1 cellular context compared by ENCODE assay signal in genomic region chr11:61027141-61027840, GRCh38.
TF ChIP-seq lines count a peak whose summit lies in the region.

No MANE protein-coding gene starts in this region.

TF ChIP-seq in H1, 55 proteins besides CTCF, POLR2A, EP300 and RAD21 (continued from another document):
- TF ChIP-seq GABPA (IDR thresholded peaks at IDR 0.05; ENCODE audit: borderline replicate concordance, insufficient read depth, low read length) (no peak), SIN3A (conservative IDR thresholded peaks at IDR 0.05 in 1 of 2, IDR thresholded peaks at IDR 0.05 in 1 of 2; ENCODE audit: low read depth in 1 of 2, low read length in 2 of 2) (no peak)
